Comparison of ENCODE assay signal across 1 cellular context in the genomic region with DNA sequence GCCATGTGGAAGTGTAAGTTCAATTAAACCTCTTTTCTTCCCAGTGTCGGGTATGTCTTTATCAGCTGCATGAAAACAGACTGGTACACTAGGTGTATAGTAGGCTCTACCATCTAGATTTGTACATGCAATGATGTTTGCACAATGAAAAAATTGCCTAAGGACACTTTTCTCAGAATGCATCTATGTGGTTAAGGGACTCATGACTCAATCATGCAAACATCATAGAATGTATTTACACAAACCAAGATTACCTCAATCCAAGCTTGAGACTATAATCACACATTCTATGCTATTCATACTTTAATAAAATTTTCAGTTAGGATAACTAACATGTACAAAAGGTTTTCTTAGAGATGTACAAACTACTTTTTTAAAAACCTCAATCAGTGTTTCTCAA.
TF ChIP-seq lines count a peak whose summit lies in the region.

No MANE protein-coding gene starts in this region.

TF ChIP-seq in IMR-90, 13 proteins besides CTCF, POLR2A, EP300 and RAD21:
- TF ChIP-seq MAZ (IDR thresholded peaks at IDR 0.05; ENCODE audit: borderline replicate concordance, low read depth, low read length): no peak
- peak; percentile 75 for TF ChIP-seq CEBPB (IDR thresholded peaks at IDR 0.05; ENCODE audit: low read depth, low read length)
- TF ChIP-seq MXI1 (IDR thresholded peaks at IDR 0.05; ENCODE audit: borderline replicate concordance, low read depth, low read length): no peak
